26 cellular contexts compared by ENCODE assay signal in genomic region chr11:111245425-111245824, GRCh38. TPM values are rescaled to one million over a fixed set of nuclear protein-coding genes. Genes with fewer than 3 reads are reported as not detected.
"Had no signal": no experiment of that assay in that cellular context is flagged by ENCODE, and none has a peak within 500 bp of the region (broad histone marks: within the 10 kb centered on the region; RNA-seq: fewer than 3 reads in every experiment).

TSS of gene POU2AF2 (plus strand) at chr11:111245725. CDS start at chr11:111245854, 129 bp downstream.

- DNase-seq: dermis blood vessel endothelial cell; dorsolateral prefrontal cortex; effector CD8-positive, alpha-beta T cell; effector memory CD8-positive, alpha-beta T cell; endodermal cell; erythroblast; esophagus squamous epithelium; foreskin fibroblast; foreskin melanocyte; gastrocnemius medialis; glutamatergic neuron; head of caudate nucleus; heart right ventricle; hippocampal formation; left cardiac atrium; left lung; left ventricle myocardium superior; lower lobe of right lung; mesenchymal stem cell; mucosa of descending colon; naive B cell had no signal

- H3K4me3 ChIP-seq: coronary artery, dorsolateral prefrontal cortex, esophagus squamous epithelium, gastrocnemius medialis, heart right ventricle, left lung, lower lobe of right lung, mucosa of descending colon had no signal

- H3K36me3 ChIP-seq: esophagus squamous epithelium, gastrocnemius medialis, heart right ventricle, left lung, lower lobe of right lung had no signal

- H3K9me3 ChIP-seq: esophagus squamous epithelium, gastrocnemius medialis, heart right ventricle, left lung, lower lobe of right lung, mucosa of descending colon had no signal

- H3K27ac ChIP-seq: coronary artery, dorsolateral prefrontal cortex, epithelial cell of prostate, esophagus squamous epithelium, gastrocnemius medialis, heart right ventricle, left lung, lower lobe of right lung had no signal

- H3K4me1 ChIP-seq: esophagus squamous epithelium, gastrocnemius medialis, heart right ventricle, left lung, lower lobe of right lung had no signal

- FAIRE-seq: endometrium, keratinocyte had no signal

- ATAC-seq: effector memory CD8-positive, alpha-beta T cell; esophagus mucosa; gastrocnemius medialis; heart right ventricle; left cardiac atrium; left lung; left ventricle myocardium superior; lower lobe of right lung; mucosa of descending colon had no signal

RNA-seq across cellular contexts. Expression of gene POU2AF2, which starts in this region (rescaled TPM):
- polyA plus RNA-seq: heart right ventricle, keratinocyte had no signal
